17 cellular contexts compared by ENCODE assay signal in genomic region chr12:91127751-91128150, GRCh38. TPM values are rescaled to one million over a fixed set of nuclear protein-coding genes. Genes with fewer than 3 reads are reported as not detected.
DNase-seq lines count a peak whose midpoint lies in the region; ATAC-seq and TF ChIP-seq lines count a peak whose summit lies in the region.
"Had no signal": no experiment of that assay in that cellular context is flagged by ENCODE, and none has a peak within 500 bp of the region (broad histone marks: within the 10 kb centered on the region; RNA-seq: fewer than 3 reads in every experiment).

No MANE protein-coding gene starts in this region.

- POLR2A ChIA-PET in PC-3 (lab: Charles Lee; ENCODE audit: unreplicated experiment), result no interaction called here

- peak overlapping the region; percentile 80 for H3K27ac ChIP-seq in PC-3 (ENCODE audit: low read length)
- H3K27ac ChIP-seq in left lung, result peak overlapping the region in 1 of 2 donors; percentile 17
- no peak overlapping the region for H3K27ac ChIP-seq in heart left ventricle
- H3K27ac ChIP-seq: neural progenitor cell had no signal

- H3K79me2 ChIP-seq in PC-3 (ENCODE audit: low read length), result no peaks in the 10 kb centered on the region

- H3K27me3 ChIP-seq in PC-3 (ENCODE audit: low read length), result no peaks in the 10 kb centered on the region
- no peaks in the 10 kb centered on the region for H3K27me3 ChIP-seq in left lung
- no peaks in the 10 kb centered on the region for H3K27me3 ChIP-seq in heart left ventricle
- H3K27me3 ChIP-seq: neural progenitor cell, sigmoid colon had no signal

- no peak overlapping the region for H3K4me3 Mint-ChIP-seq in nephron progenitor cell
- H3K4me3 Mint-ChIP-seq: activated naive CD4-positive, alpha-beta T cell treated with anti-CD3 and anti-CD28 coated beads, Interleukin-2, amount 50 U/mL, for 24 hours; CD4-positive, CD25-positive, alpha-beta regulatory T cell; neural progenitor cell had no signal

- peaks cover 3% of the 10 kb centered on the region for H3K27me3 Mint-ChIP-seq in nephron progenitor cell (ENCODE audit: low read depth, poor library complexity)
- H3K27me3 Mint-ChIP-seq: CD4-positive, CD25-positive, alpha-beta regulatory T cell had no signal

- intact Hi-C loops in PC-3 (cut with micrococcal nuclease), result no loop called here
- intact Hi-C loops in left lung (cut with DNase I), result no loop called here
- intact Hi-C loops in heart left ventricle (cut with DNase I), result loop anchor here in 1 of 10 donors (10.0 kb wide), 1 partner anchor 63 kb away; no protein-coding TSS in a partner anchor

- DNase-seq in GM03348 (ENCODE audit: low spot score), result peak; percentile 18
- DNase-seq in PC-3, result peak; percentile 74
- DNase-seq in epithelial cell of esophagus (ENCODE audit: low read depth), result peak; percentile 30
- DNase-seq in renal cortical epithelial cell (ENCODE audit: low read depth), result peak; percentile 82
- no peak for DNase-seq in left lung
- DNase-seq in heart left ventricle, result no peak
- no peak for DNase-seq in nephron progenitor cell
- no peak for DNase-seq in activated CD8-positive, alpha-beta memory T cell treated with anti-CD3 and anti-CD28 coated beads for 24 hours
- DNase-seq: CD4-positive, CD25-positive, alpha-beta regulatory T cell; central memory CD4-positive, alpha-beta T cell; GOT3; hippocampal formation; left ventricle myocardium superior; sigmoid colon; stimulated activated naive CD8-positive, alpha-beta T cell treated with anti-CD3 and anti-CD28 coated beads, Interleukin-15, Interleukin-2, amounts not matched to agents 100 U/mL and 50 U/mL, for 24 hours had no signal

- TF ChIP-seq POLR2A in heart left ventricle (IDR thresholded peaks at IDR 0.05), result no peak

- H3K4me1 Mint-ChIP-seq in nephron progenitor cell, result no peaks in the 10 kb centered on the region
- H3K4me1 Mint-ChIP-seq: activated naive CD4-positive, alpha-beta T cell treated with anti-CD3 and anti-CD28 coated beads, Interleukin-2, amount 50 U/mL, for 24 hours; CD4-positive, CD25-positive, alpha-beta regulatory T cell; neural progenitor cell had no signal

- ATAC-seq in PC-3 (peak; percentile 90), left lung (no peak), heart left ventricle (no peak)
- ATAC-seq: left ventricle myocardium superior; stimulated activated naive CD8-positive, alpha-beta T cell treated with anti-CD3 and anti-CD28 coated beads, Interleukin-15, Interleukin-2, amounts not matched to agents 100 U/mL and 50 U/mL, for 24 hours had no signal

- peak overlapping the region; percentile 48 for H3K4me2 ChIP-seq in PC-3 (ENCODE audit: low read length)
- H3K4me2 ChIP-seq: neural progenitor cell had no signal

- H4K20me1 ChIP-seq in PC-3 (ENCODE audit: low read length), result no peaks in the 10 kb centered on the region

- no peaks in the 10 kb centered on the region for H3K9me3 Mint-ChIP-seq in nephron progenitor cell
- H3K9me3 Mint-ChIP-seq: activated naive CD4-positive, alpha-beta T cell treated with anti-CD3 and anti-CD28 coated beads, Interleukin-2, amount 50 U/mL, for 24 hours; neural progenitor cell had no signal

- no peaks in the 10 kb centered on the region for H3K9me2 ChIP-seq in PC-3 (replicated peaks; ENCODE audit: low read length)

- TF ChIP-seq CTCF in PC-3 (conservative IDR thresholded peaks at IDR 0.05; ENCODE audit: low read depth, low read length) (no peak), epithelial cell of esophagus (IDR thresholded peaks at IDR 0.05; ENCODE audit: insufficient read depth, low read depth, low read length, missing control alignments) (no peak), left lung (IDR thresholded peaks at IDR 0.05) (no peak), heart left ventricle (IDR thresholded peaks at IDR 0.05) (no peak), nephron progenitor cell (IDR thresholded peaks at IDR 0.05) (no peak)

- H3K27ac Mint-ChIP-seq in nephron progenitor cell, result no peak overlapping the region
- H3K27ac Mint-ChIP-seq: activated naive CD4-positive, alpha-beta T cell treated with anti-CD3 and anti-CD28 coated beads, Interleukin-2, amount 50 U/mL, for 24 hours; CD4-positive, CD25-positive, alpha-beta regulatory T cell; neural progenitor cell had no signal

- no peak overlapping the region for H3K4me3 ChIP-seq in PC-3 (ENCODE audit: low read length)
- no peak overlapping the region for H3K4me3 ChIP-seq in epithelial cell of esophagus (ENCODE audit: low read length)
- H3K4me3 ChIP-seq in left lung, result no peak overlapping the region
- H3K4me3 ChIP-seq in heart left ventricle, result no peak overlapping the region
- H3K4me3 ChIP-seq: neural progenitor cell, sigmoid colon had no signal

- H3K9ac ChIP-seq in PC-3 (ENCODE audit: low read length), result peak overlapping the region; percentile 58; the same call in 1 of the 2 replicates
- H3K9ac ChIP-seq: neural progenitor cell had no signal

- H3K36me3 Mint-ChIP-seq in nephron progenitor cell (ENCODE audit: low read depth), result no peaks in the 10 kb centered on the region
- H3K36me3 Mint-ChIP-seq: activated naive CD4-positive, alpha-beta T cell treated with anti-CD3 and anti-CD28 coated beads, Interleukin-2, amount 50 U/mL, for 24 hours; CD4-positive, CD25-positive, alpha-beta regulatory T cell; neural progenitor cell had no signal

- H3K9me3 ChIP-seq in PC-3 (ENCODE audit: low read length) (no peaks in the 10 kb centered on the region), left lung (no peaks in the 10 kb centered on the region), heart left ventricle (no peaks in the 10 kb centered on the region)
- H3K9me3 ChIP-seq: sigmoid colon had no signal

- 89 to 97% (median 91%) methylated on average over 3 of the region's 3 CpGs for WGBS in heart left ventricle, 4 donors

- H3F3A ChIP-seq in PC-3 (ENCODE audit: low read length, unreplicated experiment), result no peaks in the 10 kb centered on the region

- H3K36me3 ChIP-seq in PC-3 (ENCODE audit: low read depth, low read length), result no peaks in the 10 kb centered on the region
- H3K36me3 ChIP-seq in left lung, result no peaks in the 10 kb centered on the region
- H3K36me3 ChIP-seq in heart left ventricle, result no peaks in the 10 kb centered on the region
- H3K36me3 ChIP-seq: neural progenitor cell, sigmoid colon had no signal

- no peak overlapping the region for H2AFZ ChIP-seq in PC-3 (ENCODE audit: low read length)
- H2AFZ ChIP-seq: neural progenitor cell had no signal

- peaks cover 32% of the 10 kb centered on the region for H3K4me1 ChIP-seq in PC-3 (ENCODE audit: insufficient read depth, low read length)
- no peaks in the 10 kb centered on the region for H3K4me1 ChIP-seq in left lung
- peaks cover 0 to 8% (median 0%) of the 10 kb centered on the region in 12 donors for H3K4me1 ChIP-seq in heart left ventricle
- H3K4me1 ChIP-seq: neural progenitor cell had no signal

- CTCF ChIA-PET in PC-3 (lab: Charles Lee), result no interaction called here

- BruUV-seq in PC-3 (replicated peaks; lab: Mats Ljungman, UMichigan), result no TSS peak

RNA-seq across cellular contexts. Expression of gene LUM, which starts 16.5 kb away (rescaled TPM):
- total RNA-seq in PC-3 (2014; rRNA removed) (0.15 TPM in 1 of 2 replicates, not detected in the other), renal cortical epithelial cell (31.9 and 39.1 TPM in 2 replicates), left lung (1,000 to 10,000 TPM in 1 of 2 donors, 100 to 1,000 TPM in 1; 605 to 1,088 TPM), heart left ventricle (100 to 1,000 TPM in 5 of 9 donors, 10 to 100 TPM in 4; 25.3 to 249 (median 102) TPM)
- 10 to 100 TPM; 21.8 to 36.4 TPM for polyA plus RNA-seq in heart left ventricle
- total RNA-seq: CD4-positive, CD25-positive, alpha-beta regulatory T cell had no signal
- polyA plus RNA-seq: CD4-positive, CD25-positive, alpha-beta regulatory T cell had no signal

RNA-seq across cellular contexts. Expression of gene DCN, which starts 54.9 kb away (rescaled TPM):
- total RNA-seq in PC-3 (2014; rRNA removed) (not detected in 2 replicates), renal cortical epithelial cell (43.6 and 748 TPM in 2 replicates), left lung (1,000 to 10,000 TPM in 1 of 2 donors, 100 to 1,000 TPM in 1; 966 to 1,049 TPM), heart left ventricle (1,000 to 10,000 TPM in 3 of 9 donors, 100 to 1,000 TPM in 6; 347 to 1,187 (median 598) TPM)
- 100 to 1,000 TPM; 238 to 397 TPM for polyA plus RNA-seq in heart left ventricle
- total RNA-seq: CD4-positive, CD25-positive, alpha-beta regulatory T cell had no signal
- polyA plus RNA-seq: CD4-positive, CD25-positive, alpha-beta regulatory T cell had no signal

Comparison
In these comparisons a context has a peak if more than half of its experiments do, and no peak if none do; other contexts are left out.
1. DNase-seq: peak in GM03348 (single experiment), PC-3 (single experiment), epithelial cell of esophagus (single experiment) and renal cortical epithelial cell (single experiment); none in left lung (0 of 2), heart left ventricle (0 of 5), nephron progenitor cell (single experiment) and activated CD8-positive, alpha-beta memory T cell treated with anti-CD3 and anti-CD28 coated beads for 24 hours (single experiment).
2. RNA of gene LUM, which starts 16.5 kb away (total RNA-seq): 605 to 1,088 TPM in left lung, 25.3 to 249 TPM in heart left ventricle and 31.9 to 39.1 TPM in renal cortical epithelial cell; 0.15 TPM in PC-3; every median in the first group is over 10 times any median in the second.
3. RNA of gene DCN, which starts 54.9 kb away (total RNA-seq): 966 to 1,049 TPM in left lung, 43.6 to 748 TPM in renal cortical epithelial cell and 347 to 1,187 TPM in heart left ventricle; not detected in PC-3; every median in the first group is over 10 times any median in the second.